In genomic region chr13:108486096-108486495, GRCh38 we compare ENCODE assay signal across 29 cellular contexts.
"Had no signal": no experiment of that assay in that cellular context is flagged by ENCODE, and none has a peak within 500 bp of the region (broad histone marks: within the 10 kb centered on the region; RNA-seq: fewer than 3 reads in every experiment).

No MANE protein-coding gene starts in this region.

- FAIRE-seq: colon, endometrium, endothelial cell of umbilical vein, frontal cortex had no signal

- H3K9me3 Mint-ChIP-seq: dendritic cell treated with granulocyte-macrophage colony-stimulating factor and Interleukin-4, amounts not matched to agents 40 ng/mL and 50 ng/mL, for 4 days; endodermal cell had no signal

- H3K27ac ChIP-seq: colonic mucosa, coronary artery, dorsolateral prefrontal cortex, epithelial cell of prostate, esophagus muscularis mucosa, esophagus squamous epithelium, foreskin keratinocyte, gastrocnemius medialis, gastroesophageal sphincter, heart left ventricle, heart right ventricle, hepatocyte had no signal

- H3K36me3 ChIP-seq: colonic mucosa, esophagus muscularis mucosa, esophagus squamous epithelium, gastrocnemius medialis, gastroesophageal sphincter, heart left ventricle, heart right ventricle had no signal

- H3K4me1 ChIP-seq: colonic mucosa, esophagus muscularis mucosa, esophagus squamous epithelium, foreskin keratinocyte, gastrocnemius medialis, gastroesophageal sphincter, heart left ventricle, heart right ventricle had no signal

- ATAC-seq: effector memory CD8-positive, alpha-beta T cell; esophagus mucosa; foreskin keratinocyte; gastrocnemius medialis; gastroesophageal sphincter; heart left ventricle; heart right ventricle had no signal

- H3K4me2 ChIP-seq: hepatocyte had no signal

- H3K4me1 Mint-ChIP-seq: endodermal cell had no signal

- H3K9me3 ChIP-seq: colonic mucosa, gastrocnemius medialis had no signal

- H2AFZ ChIP-seq: hepatocyte had no signal

- H3K4me3 Mint-ChIP-seq: dendritic cell treated with granulocyte-macrophage colony-stimulating factor and Interleukin-4, amounts not matched to agents 40 ng/mL and 50 ng/mL, for 4 days; effector memory CD8-positive, alpha-beta T cell; endodermal cell had no signal

- H3K27me3 ChIP-seq: colonic mucosa, esophagus squamous epithelium, foreskin keratinocyte, gastrocnemius medialis, heart left ventricle, hepatocyte had no signal

- H3K79me2 ChIP-seq: hepatocyte had no signal

- H3K27ac Mint-ChIP-seq: dendritic cell treated with granulocyte-macrophage colony-stimulating factor and Interleukin-4, amounts not matched to agents 40 ng/mL and 50 ng/mL, for 4 days; effector memory CD8-positive, alpha-beta T cell; endodermal cell had no signal

- H3K4me3 ChIP-seq: colonic mucosa, coronary artery, dorsolateral prefrontal cortex, esophagus muscularis mucosa, esophagus squamous epithelium, gastrocnemius medialis, gastroesophageal sphincter, heart left ventricle, heart right ventricle, hepatocyte had no signal

- DNase-seq: colonic mucosa; dermis blood vessel endothelial cell; dorsolateral prefrontal cortex; effector CD4-positive, alpha-beta T cell; effector CD8-positive, alpha-beta T cell; effector memory CD4-positive, alpha-beta T cell; effector memory CD8-positive, alpha-beta T cell; endodermal cell; erythroblast; esophagus squamous epithelium; foreskin fibroblast; foreskin melanocyte; gastrocnemius medialis; glutamatergic neuron; head of caudate nucleus; heart left ventricle; heart right ventricle had no signal
